27 cellular contexts compared by ENCODE assay signal in genomic region chr3:113285741-113286140, GRCh38.
DNase-seq lines count a peak whose midpoint lies in the region; TF ChIP-seq lines count a peak whose summit lies in the region.
"Had no signal": no experiment of that assay in that cellular context is flagged by ENCODE, and none has a peak within 500 bp of the region (broad histone marks: within the 10 kb centered on the region; RNA-seq: fewer than 3 reads in every experiment).

No MANE protein-coding gene starts in this region.

- H3K9me3 Mint-ChIP-seq in neural progenitor cell, result no peaks in the 10 kb centered on the region
- H3K9me3 Mint-ChIP-seq: activated CD4-positive, alpha-beta memory T cell treated with anti-CD3 and anti-CD28 coated beads, Interleukin-2, amount 10 ng/mL, durations not matched to agents 7 days and 5 days; activated T-helper 1 cell treated with anti-CD3 and anti-CD28 coated beads, Interleukin-12 subunit alpha, Interleukin-12 subunit beta, Interleukin-2, Interleukin-4 antibody, amounts not matched to agents 30 ng/mL and 10 ng/mL and 1 ng/mL, durations not matched to agents 14 hours and 24 hours and 36 hours; mesothelial cell of epicardium; natural killer cell treated with Interleukin-12 subunit alpha and Interleukin-12 subunit beta and Interleukin-15 and Interleukin-18, amount 100 ng/mL, for 72 hours had no signal

- H3K9ac ChIP-seq in neural progenitor cell, result no peak overlapping the region

- no peaks in the 10 kb centered on the region for H3K79me2 ChIP-seq in neural progenitor cell (ENCODE audit: low read depth)

- TF ChIP-seq EP300 in transverse colon (IDR thresholded peaks at IDR 0.05; ENCODE audit: low read depth), result no peak

- H3K36me3 ChIP-seq in esophagus squamous epithelium (peaks cover 0 to 49% (median 0%) of the 10 kb centered on the region in 3 donors), neural progenitor cell (peaks cover 4% of the 10 kb centered on the region), transverse colon (no peaks in the 10 kb centered on the region), thyroid gland (peaks cover 30 to 41% of the 10 kb centered on the region in 2 donors)
- H3K36me3 ChIP-seq: adrenal gland, pancreas had no signal

- 41 to 65% methylated on average over 2 to 3 of the region's 3 CpGs for WGBS in esophagus squamous epithelium, 2 donors
- 83 to 97% methylated on average over 2 to 3 of the region's 3 CpGs for WGBS in transverse colon (ENCODE audit: low coverage in 1 of 2), 2 donors
- 89 to 91% methylated on average over 3 of the region's 3 CpGs for WGBS in thyroid gland, 2 donors

- H2AFZ ChIP-seq in neural progenitor cell (replicated peaks), result no peak overlapping the region

- no peak overlapping the region for H3K4me3 Mint-ChIP-seq in neural progenitor cell
- H3K4me3 Mint-ChIP-seq: activated CD4-positive, alpha-beta memory T cell treated with anti-CD3 and anti-CD28 coated beads, Interleukin-2, amount 10 ng/mL, durations not matched to agents 7 days and 5 days; activated T-helper 1 cell treated with anti-CD3 and anti-CD28 coated beads, Interleukin-12 subunit alpha, Interleukin-12 subunit beta, Interleukin-2, Interleukin-4 antibody, amounts not matched to agents 30 ng/mL and 10 ng/mL and 1 ng/mL, durations not matched to agents 14 hours and 24 hours and 36 hours; mesothelial cell of epicardium; natural killer cell treated with Interleukin-12 subunit alpha and Interleukin-12 subunit beta and Interleukin-15 and Interleukin-18, amount 100 ng/mL, for 72 hours had no signal

- H3K27me3 Mint-ChIP-seq in neural progenitor cell (ENCODE audit: insufficient read depth, low read depth), result peaks cover 12% of the 10 kb centered on the region
- H3K27me3 Mint-ChIP-seq: natural killer cell treated with Interleukin-12 subunit alpha and Interleukin-12 subunit beta and Interleukin-15 and Interleukin-18, amount 100 ng/mL, for 72 hours had no signal

- peaks cover 7 to 53% (median 23%) of the 10 kb centered on the region in 3 donors for H3K4me1 ChIP-seq in esophagus squamous epithelium
- H3K4me1 ChIP-seq in neural progenitor cell, result peaks cover 4% of the 10 kb centered on the region
- H3K4me1 ChIP-seq in transverse colon, result peaks cover 0 to 8% (median 3%) of the 10 kb centered on the region in 4 donors
- H3K4me1 ChIP-seq in thyroid gland, result peaks cover 0 to 11% of the 10 kb centered on the region in 2 donors
- H3K4me1 ChIP-seq: right atrium auricular region, spleen had no signal

- H3K4me2 ChIP-seq in neural progenitor cell, result no peak overlapping the region

- no peak for TF ChIP-seq POLR2A in esophagus squamous epithelium (IDR thresholded peaks at IDR 0.05)
- TF ChIP-seq POLR2A in transverse colon (IDR thresholded peaks at IDR 0.05), result no peak
- no peak for TF ChIP-seq POLR2A in thyroid gland (IDR thresholded peaks at IDR 0.05)

- peak overlapping the region; percentile 78 for H3K27ac Mint-ChIP-seq in neural progenitor cell
- H3K27ac Mint-ChIP-seq: activated CD4-positive, alpha-beta memory T cell treated with anti-CD3 and anti-CD28 coated beads, Interleukin-2, amount 10 ng/mL, durations not matched to agents 7 days and 5 days; activated T-helper 1 cell treated with anti-CD3 and anti-CD28 coated beads, Interleukin-12 subunit alpha, Interleukin-12 subunit beta, Interleukin-2, Interleukin-4 antibody, amounts not matched to agents 30 ng/mL and 10 ng/mL and 1 ng/mL, durations not matched to agents 14 hours and 24 hours and 36 hours; natural killer cell treated with Interleukin-12 subunit alpha and Interleukin-12 subunit beta and Interleukin-15 and Interleukin-18, amount 100 ng/mL, for 72 hours had no signal

- in situ Hi-C loops in transverse colon (cut with MboI; ENCODE audit: low pct_ligation_motif_present in 1 of 4, low pct_unique_long_range_greater_than_20kb in 1 of 4, low sequenced_read_pairs in 3 of 4), result loop anchor here (5.0 to 25.0 kb wide), 4 partner anchors 151 to 648 kb away; partner anchors contain the start of gene CCDC80 (in 1 of the 4)

- H3K9me3 ChIP-seq in esophagus squamous epithelium, result no peaks in the 10 kb centered on the region
- H3K9me3 ChIP-seq in neural progenitor cell (ENCODE audit: low read depth), result no peaks in the 10 kb centered on the region
- H3K9me3 ChIP-seq in transverse colon, result no peaks in the 10 kb centered on the region
- H3K9me3 ChIP-seq in thyroid gland, result no peaks in the 10 kb centered on the region
- H3K9me3 ChIP-seq: adrenal gland, pancreas, right atrium auricular region, spleen, stomach had no signal

- H4K20me1 ChIP-seq in neural progenitor cell (ENCODE audit: low read depth), result no peaks in the 10 kb centered on the region

- H3K4me3 ChIP-seq in esophagus squamous epithelium (no peak overlapping the region), neural progenitor cell (no peak overlapping the region), transverse colon (no peak overlapping the region), thyroid gland (replicated peaks in 1 of 3) (no peak overlapping the region)
- H3K4me3 ChIP-seq: adrenal gland, pancreas, right atrium auricular region, spleen, stomach had no signal

- intact Hi-C loops in esophagus squamous epithelium (cut with DNase I), result loop anchor here (5.0 kb wide), 2 partner anchors 148 to 233 kb away; no protein-coding TSS in a partner anchor
- intact Hi-C loops in transverse colon (cut with DNase I; ENCODE audit: low total_unique reads), result loop anchor here (5.0 to 10.0 kb wide), 3 partner anchors 73 to 339 kb away; partner anchors contain the start of gene BOC
- intact Hi-C loops in thyroid gland (cut with DNase I), result loop anchor here (5.0 kb wide), 1 partner anchor 233 kb away; no protein-coding TSS in a partner anchor

- H3K27ac ChIP-seq in VCaP (peak overlapping the region; percentile 69; the same call in 1 of the 2 replicates), esophagus squamous epithelium (peak overlapping the region; percentile 44 to 77 (median 66)), neural progenitor cell (no peak overlapping the region), transverse colon (peak overlapping the region in 3 of 4 donors; percentile 45 to 72 (median 65)), thyroid gland (no peak overlapping the region)
- H3K27ac ChIP-seq: pancreas, right atrium auricular region, spleen had no signal

- peaks cover 46% of the 10 kb centered on the region for H3K36me3 Mint-ChIP-seq in neural progenitor cell
- H3K36me3 Mint-ChIP-seq: natural killer cell treated with Interleukin-12 subunit alpha and Interleukin-12 subunit beta and Interleukin-15 and Interleukin-18, amount 100 ng/mL, for 72 hours had no signal

- DNase-seq in esophagus squamous epithelium (lab: John Stamatoyannopoulos, UW) (no peak), neural progenitor cell (ENCODE audit: low spot score) (no peak), transverse colon (no peak), thyroid gland (no peak), C1 segment of cervical spinal cord (lab: John Stamatoyannopoulos, UW) (no peak), NAMALWA (ENCODE audit: low spot score) (no peak), AG08395 (ENCODE audit: low spot score) (no peak)
- DNase-seq: activated CD4-positive, alpha-beta memory T cell treated with anti-CD3 and anti-CD28 coated beads, Interleukin-2, amount 10 ng/mL, durations not matched to agents 7 days and 5 days; activated CD8-positive, alpha-beta memory T cell treated with anti-CD3 and anti-CD28 coated beads, Interleukin-2, amount 50 U/mL, for 4 hours; activated naive CD4-positive, alpha-beta T cell treated with Interleukin-2 at 50 U/mL for 16 hours; adrenal gland; COR-L47; DMS53; Karpas-422; NCI-H146; NCI-H2107; NCI-H774; pancreas; Right ventricle myocardium superior; stomach; trophoblast cell had no signal

- H3F3A ChIP-seq in neural progenitor cell (ENCODE audit: low read depth), result peaks cover 3% of the 10 kb centered on the region

- TF ChIP-seq CTCF in VCaP (conservative IDR thresholded peaks at IDR 0.05) (no peak), esophagus squamous epithelium (IDR thresholded peaks at IDR 0.05) (no peak), neural progenitor cell (IDR thresholded peaks at IDR 0.05) (no peak), transverse colon (IDR thresholded peaks at IDR 0.05) (no peak), thyroid gland (IDR thresholded peaks at IDR 0.05) (no peak)

- peaks cover 48% of the 10 kb centered on the region for H3K4me1 Mint-ChIP-seq in neural progenitor cell
- H3K4me1 Mint-ChIP-seq: activated CD4-positive, alpha-beta memory T cell treated with anti-CD3 and anti-CD28 coated beads, Interleukin-2, amount 10 ng/mL, durations not matched to agents 7 days and 5 days had no signal

- H3K27me3 ChIP-seq in esophagus squamous epithelium, result no peaks in the 10 kb centered on the region
- no peaks in the 10 kb centered on the region for H3K27me3 ChIP-seq in neural progenitor cell
- no peaks in the 10 kb centered on the region for H3K27me3 ChIP-seq in transverse colon
- H3K27me3 ChIP-seq in thyroid gland, result no peaks in the 10 kb centered on the region
- H3K27me3 ChIP-seq: adrenal gland, pancreas, right atrium auricular region, spleen, stomach had no signal

Comparison
In these comparisons a context has a peak if more than half of its experiments do, and no peak if none do; other contexts are left out.
1. H3K27ac ChIP-seq: peak in VCaP (single experiment), esophagus squamous epithelium (4 of 4) and transverse colon (3 of 4); none in neural progenitor cell (single experiment) and thyroid gland (0 of 3).